ENCODE assay signal across 1 cellular context in the genomic region with DNA sequence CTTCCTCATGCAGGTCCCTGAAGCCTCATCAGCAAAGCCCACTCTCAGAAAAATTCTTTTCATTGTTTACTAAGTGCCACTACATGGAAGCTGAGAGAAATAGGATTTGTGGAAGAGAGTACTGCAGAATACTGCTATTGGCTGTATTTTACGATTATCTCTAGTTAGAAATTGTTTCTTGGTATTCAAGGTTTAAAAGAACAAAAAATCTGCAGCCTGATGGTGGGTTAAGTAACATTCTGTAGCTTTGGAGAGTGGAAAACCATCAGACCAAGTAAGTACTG.
TF ChIP-seq lines count a peak whose summit lies in the region.

No MANE protein-coding gene starts in this region.

TF ChIP-seq in A549, 52 proteins besides CTCF, POLR2A, EP300 and RAD21 (continued from another document):
- TF ChIP-seq EHMT2 (IDR thresholded peaks at IDR 0.05; ENCODE audit: low read depth): no peak
- TF ChIP-seq RARB (CRISPR knock-in tag; IDR thresholded peaks at IDR 0.05): no peak
- no peak for TF ChIP-seq MYC (IDR thresholded peaks at IDR 0.05; ENCODE audit: borderline replicate concordance, low read length)
- TF ChIP-seq BHLHE40 (IDR thresholded peaks at IDR 0.05; ENCODE audit: low read depth, low read length): no peak
- no peak for TF ChIP-seq MAFK (IDR thresholded peaks at IDR 0.05; ENCODE audit: partially characterized antibody)
- no peak for TF ChIP-seq SREBF2 (IDR thresholded peaks at IDR 0.05)
- TF ChIP-seq HOXA7 (CRISPR knock-in tag; IDR thresholded peaks at IDR 0.05): no peak
- no peak for TF ChIP-seq KDM1A (IDR thresholded peaks at IDR 0.05; ENCODE audit: low read depth)
